Comparison of ENCODE assay signal across 2 cellular contexts in genomic region chr6:31834704-31835375, GRCh38.
TF ChIP-seq lines count a peak whose summit lies in the region.

No MANE protein-coding gene starts in this region.

TF ChIP-seq in HEK293, 187 proteins besides CTCF, POLR2A, EP300 and RAD21 (continued from another document and continues in another):
- TF ChIP-seq ZNF704 (tag by site-specific recombination; IDR thresholded peaks at IDR 0.05) (no peak), MEIS1 (CRISPR knock-in tag; IDR thresholded peaks at IDR 0.05; ENCODE audit: borderline replicate concordance) (no peak), TSHZ1 (tag by site-specific recombination; IDR thresholded peaks at IDR 0.05; ENCODE audit: borderline replicate concordance) (no peak; the same call in 1 of the 2 replicates), INSM2 (tag by site-specific recombination; IDR thresholded peaks at IDR 0.05) (no peak; the same call in 1 of the 2 replicates), REST (tag by site-specific recombination; IDR thresholded peaks at IDR 0.05) (no peak), ZNF664 (tag by site-specific recombination; IDR thresholded peaks at IDR 0.05) (0 out of 2 replicates have a peak, but pooled peaks have one; percentile 17), ZNF76 (tag by site-specific recombination; IDR thresholded peaks at IDR 0.05; ENCODE audit: borderline replicate concordance, low read depth) (peak; percentile 48; the same call in 1 of the 2 replicates), AEBP2 (tag by site-specific recombination; IDR thresholded peaks at IDR 0.05; ENCODE audit: borderline replicate concordance) (no peak), ZNF416 (tag by site-specific recombination; IDR thresholded peaks at IDR 0.05) (no peak), OVOL3 (tag by site-specific recombination; IDR thresholded peaks at IDR 0.05) (no peak), ZNF274 (IDR thresholded peaks at IDR 0.05; ENCODE audit: low read length) (no peak), ZNF274 (tag by site-specific recombination; IDR thresholded peaks at IDR 0.05; ENCODE audit: borderline replicate concordance) (no peak)

TF ChIP-seq in liver, 16 proteins besides CTCF, POLR2A, EP300 and RAD21 (continued from another document):
- TF ChIP-seq REST (IDR thresholded peaks at IDR 0.05) (peak; percentile 95), HNF4A (conservative IDR thresholded peaks at IDR 0.05) (peak in 1 of 2 donors; percentile 4), ATF3 (IDR thresholded peaks at IDR 0.05) (no peak), YY1 (IDR thresholded peaks at IDR 0.05) (peak; percentile 98), FOXA2 (IDR thresholded peaks at IDR 0.05) (peak; percentile 17), FOXA1 (IDR thresholded peaks at IDR 0.05) (no peak), ZBTB33 (IDR thresholded peaks at IDR 0.05) (peak; percentile 11), HNF4G (IDR thresholded peaks at IDR 0.05) (no peak), MAX (IDR thresholded peaks at IDR 0.05) (no peak), JUND (IDR thresholded peaks at IDR 0.05) (peak in 1 of 2 donors; percentile 3), GABPA (IDR thresholded peaks at IDR 0.05 in 1 of 2, conservative IDR thresholded peaks at IDR 0.05 in 1 of 2) (no peak), NR2F2 (IDR thresholded peaks at IDR 0.05) (no peak), SP1 (IDR thresholded peaks at IDR 0.05) (peak; percentile 16)
